In genomic region chr20:43456809-43457639, GRCh38 we compare ENCODE assay signal across 8 cellular contexts. TPM values are rescaled to one million over a fixed set of nuclear protein-coding genes. Genes with fewer than 3 reads are reported as not detected.
DNase-seq lines count a peak whose midpoint lies in the region; FAIRE-seq and TF ChIP-seq lines count a peak whose summit lies in the region.

No MANE protein-coding gene starts in this region.

- H3K79me2 ChIP-seq in DOHH2 (ENCODE audit: control insufficient read depth, low read length) = peaks cover 43% of the 10 kb centered on the region

- no peak for FAIRE-seq in H54 (lab: Jason Lieb, UNC)

- peaks cover 42% of the 10 kb centered on the region for H3K36me3 ChIP-seq in DOHH2 (ENCODE audit: control insufficient read depth, low read length)

- TF ChIP-seq CTCF in DOHH2 (IDR thresholded peaks at IDR 0.05; ENCODE audit: low read depth, low read length, poor library complexity, severe bottlenecking) (no peak), RWPE1 (conservative IDR thresholded peaks at IDR 0.05; ENCODE audit: low read depth) (no peak), fibroblast of villous mesenchyme (IDR thresholded peaks at IDR 0.05; ENCODE audit: insufficient read depth, low read depth, low read length) (no peak), nephron (IDR thresholded peaks at IDR 0.05; ENCODE audit: unreplicated experiment in 3 of 3) (no peak)

- peaks cover 29% of the 10 kb centered on the region for H4K20me1 ChIP-seq in DOHH2 (ENCODE audit: control insufficient read depth, insufficient read depth, low read depth, low read length)

- H3F3A ChIP-seq in DOHH2 (ENCODE audit: control insufficient read depth, insufficient read depth) = peaks cover 27% of the 10 kb centered on the region

- POLR2A ChIA-PET in RWPE1 (lab: Yijun Ruan, JAX; ENCODE audit: low non-redundant PET) = interaction anchor here (0.5 to 1.1 kb wide), 11 partner anchors 9 to 1839 kb away, joined by 3 to 14 read pairs (median 4); partner anchors contain the start of genes CHD6, IFT52 and L3MBTL1

- peak overlapping the region; percentile 85 to 91 (median 90) for H3K4me3 Mint-ChIP-seq in nephron

- no peaks in the 10 kb centered on the region for H3K9me2 ChIP-seq in DOHH2 (replicated peaks; ENCODE audit: control insufficient read depth, low read length)

- H3K9me3 ChIP-seq in DOHH2 (ENCODE audit: control insufficient read depth, insufficient read depth, low read length) = peaks cover 8% of the 10 kb centered on the region; the same call in 1 of the 2 replicates

- H3K27ac Mint-ChIP-seq in nephron = peak overlapping the region; percentile 98 to 99 (median 99)

- peak overlapping the region; percentile 75 for H3K4me2 ChIP-seq in DOHH2 (ENCODE audit: low read length)

- H3K4me1 Mint-ChIP-seq in nephron = peaks cover 29% of the 10 kb centered on the region

- CTCF ChIA-PET in RWPE1 (lab: Yijun Ruan, JAX) = interaction anchor here (0.6 to 1.4 kb wide), 3 partner anchors 8 to 33 kb away, joined by 4 read pairs; no protein-coding TSS in a partner anchor

- H3K4me3 ChIP-seq in DOHH2 (ENCODE audit: low read length) (peak overlapping the region; percentile 97), fibroblast of villous mesenchyme (ENCODE audit: low read depth, low read length) (peak overlapping the region; percentile 92)

- DNase-seq in H54 (ENCODE audit: insufficient read length, low spot score) (peak; percentile 87), LoVo (ENCODE audit: low spot score) (peak; percentile 91), RWPE1 (ENCODE audit: low spot score) (peak; percentile 99), activated gamma-delta T cell (lab: John Stamatoyannopoulos, UW) (peak; percentile 27), fibroblast of villous mesenchyme (ENCODE audit: low read depth) (peak; percentile 95)
- peak; percentile 84 for DNase-seq in stimulated activated naive CD4-positive, alpha-beta T cell treated with Interleukin-2 at 50 U/mL for 16 hours (lab: John Stamatoyannopoulos, UW)

- H3K27me3 ChIP-seq in DOHH2 (ENCODE audit: control insufficient read depth, low read length) = peaks cover 5% of the 10 kb centered on the region

- peaks cover 21% of the 10 kb centered on the region for H3K4me1 ChIP-seq in DOHH2 (ENCODE audit: control insufficient read depth, low read length)

- H3K27me3 Mint-ChIP-seq in nephron (ENCODE audit: low read depth) = peaks cover 9% of the 10 kb centered on the region

- H3K36me3 Mint-ChIP-seq in nephron (ENCODE audit: low read depth) = peaks cover 34% of the 10 kb centered on the region

- H3K27ac ChIP-seq in DOHH2 (ENCODE audit: low read depth, low read length) (peak overlapping the region; percentile 89), RWPE1 (peak overlapping the region; percentile 93)

- H3K9me3 Mint-ChIP-seq in nephron = no peaks in the 10 kb centered on the region

- peak; percentile 65 for TF ChIP-seq POLR2A in H54 (IDR thresholded peaks at IDR 0.05; ENCODE audit: low read depth, low read length)

RNA-seq across cellular contexts. Expression of gene SRSF6, which starts 0.7 kb away (rescaled TPM):
- total RNA-seq in fibroblast of villous mesenchyme = 54.8 and 63.5 TPM in 2 replicates

RNA-seq across cellular contexts. Expression of gene L3MBTL1, which starts 50.5 kb away (rescaled TPM):
- 7.4 and 7.8 TPM in 2 replicates for total RNA-seq in fibroblast of villous mesenchyme

Comparison
In these comparisons a context has a peak if more than half of its experiments do, and no peak if none do; other contexts are left out.
1. Peak in every context shown above with its lines: DNase-seq, H3K4me3 ChIP-seq and H3K27ac ChIP-seq.
2. DNase-seq: peak in every context shown above with its lines; median percentile 99 in RWPE1; 95 in fibroblast of villous mesenchyme; 91 in LoVo; 87 in H54; 84 in stimulated activated naive CD4-positive, alpha-beta T cell treated with Interleukin-2 at 50 U/mL for 16 hours; 27 in activated gamma-delta T cell.